In genomic region chr7:774161-775109, GRCh38 we compare ENCODE assay signal across 8 cellular contexts. TPM values are rescaled to one million over a fixed set of nuclear protein-coding genes. Genes with fewer than 3 reads are reported as not detected.
DNase-seq lines count a peak whose midpoint lies in the region; ATAC-seq and TF ChIP-seq lines count a peak whose summit lies in the region.

No MANE protein-coding gene starts in this region.

- 75% methylated on average over 44 of the region's 65 CpGs for WGBS in SK-N-SH (ENCODE audit: low lambda C conversion rate)

- no peak overlapping the region for H3K9ac ChIP-seq in SK-N-SH

- TF ChIP-seq EP300 in SK-N-SH (IDR thresholded peaks at IDR 0.05; ENCODE audit: borderline replicate concordance in 1 of 2, low read depth in 1 of 2, low read length in 1 of 2), result no peak

- no peaks in the 10 kb centered on the region for H3K27me3 ChIP-seq in SK-N-SH (ENCODE audit: insufficient read depth)

- POLR2A ChIA-PET in SK-N-SH (lab: Yijun Ruan, JAX), result interaction anchor here (0.9 kb wide), 1 partner anchor 452 kb away, joined by 3 read pairs; no protein-coding TSS in a partner anchor

- H2AFZ ChIP-seq in SK-N-SH (ENCODE audit: low read depth), result no peak overlapping the region

- H3K27ac ChIP-seq in SK-N-SH (ENCODE audit: low read depth in 2 of 2, low read length in 1 of 2), result no peak overlapping the region

- H3K4me1 ChIP-seq in SK-N-SH (ENCODE audit: control insufficient read depth in 1 of 2, insufficient read depth in 2 of 2, low read depth in 1 of 2, low read length in 1 of 2), result peaks cover 40 to 48% of the 10 kb centered on the region in 2 experiments

- ATAC-seq in activated naive CD4-positive, alpha-beta T cell treated with anti-CD3 and anti-CD28 coated beads, Interleukin-2, amount 50 U/mL, for 72 hours, result peak; percentile 76 to 82

- H3F3A ChIP-seq in SK-N-SH (replicated peaks; ENCODE audit: insufficient read depth), result peaks cover 28% of the 10 kb centered on the region

- no peaks in the 10 kb centered on the region for H3K9me3 Mint-ChIP-seq in activated naive CD4-positive, alpha-beta T cell treated with anti-CD3 and anti-CD28 coated beads, Interleukin-2, amount 50 U/mL, for 72 hours

- no peaks in the 10 kb centered on the region for H3K9me3 ChIP-seq in SK-N-SH

- H3K4me3 ChIP-seq in SK-N-SH (ENCODE audit: low read depth in 2 of 2, low read length in 1 of 2), result no peak overlapping the region

- 0 out of 2 replicates have a peak, but pooled peaks cover 8% of the 10 kb centered on the region for H3K79me2 ChIP-seq in SK-N-SH (ENCODE audit: insufficient read depth)

- no peaks in the 10 kb centered on the region for H4K20me1 ChIP-seq in SK-N-SH (ENCODE audit: insufficient read depth)

- H3K27ac Mint-ChIP-seq in activated naive CD4-positive, alpha-beta T cell treated with anti-CD3 and anti-CD28 coated beads, Interleukin-2, amount 50 U/mL, for 72 hours, result no peak overlapping the region

- H3K36me3 Mint-ChIP-seq in activated naive CD4-positive, alpha-beta T cell treated with anti-CD3 and anti-CD28 coated beads, Interleukin-2, amount 50 U/mL, for 72 hours, result peaks cover 0 to 4% of the 10 kb centered on the region in 2 donors

- TF ChIP-seq CTCF in SK-N-SH (IDR thresholded peaks at IDR 0.05), result peak; percentile 99

- H3K9me2 ChIP-seq in SK-N-SH, result no peaks in the 10 kb centered on the region

- peak; percentile 81 for TF ChIP-seq RAD21 in SK-N-SH (IDR thresholded peaks at IDR 0.05; ENCODE audit: low read length)

- DNase-seq in NCI-H510A treated with DMSO at 0.1 percent for 48 hours (lab: John Stamatoyannopoulos, UW) (peak; percentile 3), NCI-H510A (lab: John Stamatoyannopoulos, UW) (no peak), SK-N-SH (peak; percentile 93), hepatic stellate cell (ENCODE audit: low spot score) (peak; percentile 78), Kasumi-1 (lab: John Stamatoyannopoulos, UW) (no peak), globus pallidus (ENCODE audit: low spot score) (no peak)
- peak in 1 of 2 donors; percentile 83 for DNase-seq in activated naive CD4-positive, alpha-beta T cell treated with anti-CD3 and anti-CD28 coated beads, Interleukin-2, amount 50 U/mL, for 72 hours (ENCODE audit: low spot score in 2 of 2)
- peak; percentile 29 to 57 for DNase-seq in stimulated activated CD4-positive, alpha-beta T cell treated with anti-CD3 and anti-CD28 coated beads, Interleukin-15, amount 100 ng/mL, for 1 hour (ENCODE audit: low read depth in 1 of 2, low spot score in 1 of 2)

- CTCF ChIA-PET in SK-N-SH (lab: Yijun Ruan, JAX), result interaction anchor here (0.6 to 7.6 kb wide), 30 partner anchors 9 to 477 kb away, joined by 3 to 67 read pairs (median 4); no protein-coding TSS in a partner anchor

- H3K36me3 ChIP-seq in SK-N-SH (replicated peaks in 1 of 2; ENCODE audit: control insufficient read depth in 1 of 2, insufficient read depth in 2 of 2, low read length in 1 of 2), result peaks cover 19 to 39% of the 10 kb centered on the region in 2 experiments

- no peak overlapping the region for H3K4me2 ChIP-seq in SK-N-SH

TF ChIP-seq in SK-N-SH, 30 proteins besides CTCF, POLR2A, EP300 and RAD21:
- TF ChIP-seq USF2 (IDR thresholded peaks at IDR 0.05; ENCODE audit: borderline replicate concordance, low read depth, low read length) (no peak), PBX3 (IDR thresholded peaks at IDR 0.05) (no peak), SIN3A (IDR thresholded peaks at IDR 0.05; ENCODE audit: borderline replicate concordance, low read depth, low read length) (no peak), MXI1 (IDR thresholded peaks at IDR 0.05; ENCODE audit: low read depth, low read length) (no peak), IRF3 (IDR thresholded peaks at IDR 0.05; ENCODE audit: low read depth, low read length) (no peak), REST (IDR thresholded peaks at IDR 0.05; ENCODE audit: low read depth, low read length) (no peak), NRF1 (IDR thresholded peaks at IDR 0.05; ENCODE audit: low read depth, low read length) (no peak), SMC3 (IDR thresholded peaks at IDR 0.05; ENCODE audit: low read depth, low read length) (peak; percentile 85)
TF ChIP-seq in SK-N-SH: peak in this region for 1.

RNA-seq across cellular contexts. Expression of gene PRKAR1B, which starts 47.4 kb away (rescaled TPM):
- 50.5 and 63.7 TPM in 2 replicates for polyA plus RNA-seq in SK-N-SH (2012; rRNA removed)
- polyA plus RNA-seq in SK-N-SH (2012; cell fraction: cytosol; rRNA removed), result 43.8 and 69.6 TPM in 2 replicates
- polyA plus RNA-seq in SK-N-SH (2012; cell fraction: nucleus; rRNA removed), result 55.8 and 70.9 TPM in 2 replicates
- total RNA-seq in activated naive CD4-positive, alpha-beta T cell treated with anti-CD3 and anti-CD28 coated beads, Interleukin-2, amount 50 U/mL, for 72 hours, result 10 to 100 TPM; 12.1 to 54.1 TPM

RNA-seq across cellular contexts. Expression of gene DNAAF5, which starts 47.9 kb away (rescaled TPM):
- 51.8 and 58.5 TPM in 2 replicates for polyA plus RNA-seq in SK-N-SH (2012; rRNA removed)
- 29.0 and 41.8 TPM in 2 replicates for polyA plus RNA-seq in SK-N-SH (2012; cell fraction: cytosol; rRNA removed)
- polyA plus RNA-seq in SK-N-SH (2012; cell fraction: nucleus; rRNA removed), result 74.3 and 79.4 TPM in 2 replicates
- total RNA-seq in activated naive CD4-positive, alpha-beta T cell treated with anti-CD3 and anti-CD28 coated beads, Interleukin-2, amount 50 U/mL, for 72 hours, result 10 to 100 TPM; 10.7 to 40.4 TPM

RNA-seq across cellular contexts. Expression of gene SUN1, which starts 57.8 kb away (rescaled TPM):
- polyA plus RNA-seq in SK-N-SH (2012; rRNA removed), result 369 and 560 TPM in 2 replicates
- polyA plus RNA-seq in SK-N-SH (2012; cell fraction: cytosol; rRNA removed), result 137 and 282 TPM in 2 replicates
- polyA plus RNA-seq in SK-N-SH (2012; cell fraction: nucleus; rRNA removed), result 1,170 and 1,470 TPM in 2 replicates
- total RNA-seq in activated naive CD4-positive, alpha-beta T cell treated with anti-CD3 and anti-CD28 coated beads, Interleukin-2, amount 50 U/mL, for 72 hours, result 100 to 1,000 TPM; 106 to 109 TPM

Comparison
In these comparisons a context has a peak if more than half of its experiments do, and no peak if none do; other contexts are left out.
1. DNase-seq: peak in NCI-H510A treated with DMSO at 0.1 percent for 48 hours (single experiment), SK-N-SH (single experiment), hepatic stellate cell (single experiment) and stimulated activated CD4-positive, alpha-beta T cell treated with anti-CD3 and anti-CD28 coated beads, Interleukin-15, amount 100 ng/mL, for 1 hour (2 of 2); none in NCI-H510A (single experiment), Kasumi-1 (0 of 2) and globus pallidus (single experiment).